In genomic region chr17:42537156-42537805, GRCh38 we compare ENCODE assay signal across 8 cellular contexts. TPM values are rescaled to one million over a fixed set of nuclear protein-coding genes. Genes with fewer than 3 reads are reported as not detected.
DNase-seq lines count a peak whose midpoint lies in the region; ATAC-seq and TF ChIP-seq lines count a peak whose summit lies in the region.

No MANE protein-coding gene starts in this region.

- peaks cover 0 to 7% of the 10 kb centered on the region in 2 donors for H3K36me3 Mint-ChIP-seq in activated T-cell treated with anti-CD3 and anti-CD28 coated beads, Interleukin-2, amount 50 U/mL, for 72 hours (ENCODE audit: insufficient read depth in 2 of 2)

- no peaks in the 10 kb centered on the region for H3K9me3 ChIP-seq in mesenchymal stem cell (ENCODE audit: control insufficient read depth, low read length)
- no peaks in the 10 kb centered on the region for H3K9me3 ChIP-seq in upper lobe of right lung

- 92% methylated on average over 30 of the region's 31 CpGs for WGBS in mesenchymal stem cell

- peak overlapping the region in 1 of 2 experiments; percentile 78 for H3K23ac ChIP-seq in mesenchymal stem cell (ENCODE audit: low read length in 2 of 2)

- peak overlapping the region in 1 of 2 experiments; percentile 66 for H2BK12ac ChIP-seq in mesenchymal stem cell (ENCODE audit: low read length in 2 of 2)

- H3K4me2 ChIP-seq in mesenchymal stem cell (ENCODE audit: low read length, poor library complexity, severe bottlenecking), result peak overlapping the region; percentile 88

- H3K27ac ChIP-seq in caudate nucleus (ENCODE audit: low read depth, low read length) (peak overlapping the region; percentile 87), mesenchymal stem cell (ENCODE audit: low read length, poor library complexity, severe bottlenecking) (peak overlapping the region; percentile 73), upper lobe of right lung (peak overlapping the region; percentile 84)

- intact Hi-C loops in upper lobe of right lung (cut with DNase I), result no loop called here

- H3K36me3 ChIP-seq in mesenchymal stem cell (ENCODE audit: control insufficient read depth in 1 of 2, insufficient read depth in 2 of 2, low read depth in 1 of 2, low read length in 2 of 2) (peaks cover 36 to 40% of the 10 kb centered on the region in 2 experiments), upper lobe of right lung (peaks cover 38% of the 10 kb centered on the region)

- H2AK5ac ChIP-seq in mesenchymal stem cell (ENCODE audit: low read length, severe bottlenecking), result peak overlapping the region; percentile 40

- peak overlapping the region; percentile 45 for H4K8ac ChIP-seq in mesenchymal stem cell (ENCODE audit: low read length)

- peak overlapping the region; percentile 98 to 99 for H3K18ac ChIP-seq in mesenchymal stem cell (ENCODE audit: low read depth in 1 of 2, low read length in 2 of 2)

- peak overlapping the region; percentile 89 to 92 for H3K4me3 Mint-ChIP-seq in activated T-cell treated with anti-CD3 and anti-CD28 coated beads, Interleukin-2, amount 50 U/mL, for 72 hours

- no peak for ATAC-seq in activated T-cell treated with anti-CD3 and anti-CD28 coated beads, Interleukin-2, amount 50 U/mL, for 72 hours (replicated peaks in 1 of 2)
- ATAC-seq in upper lobe of right lung (no peak), HG03135 (IDR thresholded peaks at IDR 0.05; ENCODE audit: unreplicated experiment) (no peak)

- no peak overlapping the region for H2BK15ac ChIP-seq in mesenchymal stem cell (ENCODE audit: low read depth, poor library complexity, severe bottlenecking)

- no peak for DNase-seq in activated T-cell treated with anti-CD3 and anti-CD28 coated beads, Interleukin-2, amount 50 U/mL, for 72 hours
- no peak for DNase-seq in activated T-cell treated with anti-CD3 and anti-CD28 coated beads, Interleukin-2, amount 50 U/mL, for 48 hours
- peak in 1 of 61 donors; percentile 56 for DNase-seq in caudate nucleus (lab: John Stamatoyannopoulos, UW)
- DNase-seq in mesenchymal stem cell, result no peak
- peak; percentile 65 for DNase-seq in upper lobe of right lung
- DNase-seq in NCI-H69 (lab: John Stamatoyannopoulos, UW), result no peak
- no peak for DNase-seq in foreskin melanocyte

- H2BK120ac ChIP-seq in mesenchymal stem cell (ENCODE audit: low read depth, low read length), result no peak overlapping the region

- H3K27me3 Mint-ChIP-seq in activated T-cell treated with anti-CD3 and anti-CD28 coated beads, Interleukin-2, amount 50 U/mL, for 72 hours (ENCODE audit: low read depth), result no peaks in the 10 kb centered on the region

- H2BK5ac ChIP-seq in mesenchymal stem cell (ENCODE audit: low read depth, low read length, poor library complexity, severe bottlenecking), result no peak overlapping the region

- H3K27ac Mint-ChIP-seq in activated T-cell treated with anti-CD3 and anti-CD28 coated beads, Interleukin-2, amount 50 U/mL, for 72 hours, result no peak overlapping the region

- peak overlapping the region; percentile 97 to 98 for H3K4ac ChIP-seq in mesenchymal stem cell (ENCODE audit: low read depth in 1 of 2, low read length in 2 of 2)

- no peaks in the 10 kb centered on the region for H3K9me3 Mint-ChIP-seq in activated T-cell treated with anti-CD3 and anti-CD28 coated beads, Interleukin-2, amount 50 U/mL, for 72 hours

- no peak for TF ChIP-seq CTCF in upper lobe of right lung (IDR thresholded peaks at IDR 0.05)

- no peak overlapping the region for H2AFZ ChIP-seq in mesenchymal stem cell (ENCODE audit: low read depth, low read length)

- peak overlapping the region; percentile 92 for H3K9ac ChIP-seq in mesenchymal stem cell (ENCODE audit: low read length)

- H3K4me1 ChIP-seq in mesenchymal stem cell (ENCODE audit: control insufficient read depth, insufficient read depth, low read depth, low read length) (peaks cover 19% of the 10 kb centered on the region), upper lobe of right lung (peaks cover 14% of the 10 kb centered on the region)

- H3K4me1 Mint-ChIP-seq in activated T-cell treated with anti-CD3 and anti-CD28 coated beads, Interleukin-2, amount 50 U/mL, for 72 hours (ENCODE audit: low read depth), result peaks cover 47% of the 10 kb centered on the region

- peak overlapping the region; percentile 100 for H4K91ac ChIP-seq in mesenchymal stem cell (ENCODE audit: low read length)

- H3K4me3 ChIP-seq in mesenchymal stem cell (ENCODE audit: insufficient read depth in 1 of 2, low read depth in 1 of 2, low read length in 2 of 2), result peak overlapping the region; percentile 76 to 95
- peak overlapping the region; percentile 55 for H3K4me3 ChIP-seq in upper lobe of right lung

- H3K14ac ChIP-seq in mesenchymal stem cell (ENCODE audit: low read length in 2 of 2), result peak overlapping the region in 1 of 2 experiments; percentile 100

- H3K27me3 ChIP-seq in mesenchymal stem cell (ENCODE audit: control insufficient read depth in 1 of 2, insufficient read depth in 1 of 2, low read length in 2 of 2) (no peaks in the 10 kb centered on the region), upper lobe of right lung (no peaks in the 10 kb centered on the region)

- H3K79me1 ChIP-seq in mesenchymal stem cell (replicated peaks; ENCODE audit: low read length, poor library complexity, severe bottlenecking), result peaks cover 13% of the 10 kb centered on the region

RNA-seq across cellular contexts. Expression of gene NAGLU, which starts 1.2 kb away (rescaled TPM):
- 1 to 10 TPM; 9.4 to 9.8 TPM for total RNA-seq in activated T-cell treated with anti-CD3 and anti-CD28 coated beads, Interleukin-2, amount 50 U/mL, for 72 hours
- polyA plus RNA-seq in mesenchymal stem cell (2013, experiment 1 of 2), result 51.2 TPM
- 52.1 TPM for polyA plus RNA-seq in mesenchymal stem cell (2013, experiment 2 of 2)
- 46.9 TPM for total RNA-seq in upper lobe of right lung

RNA-seq across cellular contexts. Expression of gene HSD17B1, which starts 15.4 kb away (rescaled TPM):
- total RNA-seq in activated T-cell treated with anti-CD3 and anti-CD28 coated beads, Interleukin-2, amount 50 U/mL, for 72 hours, result 1 to 10 TPM; 1.3 to 1.8 TPM
- polyA plus RNA-seq in mesenchymal stem cell (2013, experiment 1 of 2), result 0.57 TPM
- 0.59 TPM for polyA plus RNA-seq in mesenchymal stem cell (2013, experiment 2 of 2)
- total RNA-seq in upper lobe of right lung, result 1.4 TPM

RNA-seq across cellular contexts. Expression of gene COASY, which starts 24.7 kb away (rescaled TPM):
- total RNA-seq in activated T-cell treated with anti-CD3 and anti-CD28 coated beads, Interleukin-2, amount 50 U/mL, for 72 hours, result 10 to 100 TPM; 98.2 to 98.5 TPM
- 77.2 TPM for polyA plus RNA-seq in mesenchymal stem cell (2013, experiment 1 of 2)
- polyA plus RNA-seq in mesenchymal stem cell (2013, experiment 2 of 2), result 75.7 TPM
- 63.3 TPM for total RNA-seq in upper lobe of right lung

RNA-seq across cellular contexts. Expression of gene MLX, which starts 29.6 kb away (rescaled TPM):
- total RNA-seq in activated T-cell treated with anti-CD3 and anti-CD28 coated beads, Interleukin-2, amount 50 U/mL, for 72 hours, result 10 to 100 TPM; 38.8 to 41.2 TPM
- 45.3 TPM for polyA plus RNA-seq in mesenchymal stem cell (2013, experiment 1 of 2)
- 45.3 TPM for polyA plus RNA-seq in mesenchymal stem cell (2013, experiment 2 of 2)
- 61.3 TPM for total RNA-seq in upper lobe of right lung

RNA-seq across cellular contexts. Expression of gene PSMC3IP, which starts 40.2 kb away (rescaled TPM):
- total RNA-seq in activated T-cell treated with anti-CD3 and anti-CD28 coated beads, Interleukin-2, amount 50 U/mL, for 72 hours, result 10 to 100 TPM; 31.7 to 40.7 TPM
- 5.2 TPM for polyA plus RNA-seq in mesenchymal stem cell (2013, experiment 1 of 2)
- 4.7 TPM for polyA plus RNA-seq in mesenchymal stem cell (2013, experiment 2 of 2)
- total RNA-seq in upper lobe of right lung, result 4.2 TPM
